ENCODE assay signal across 1 cellular context in genomic region chr3:5006755-5007202, GRCh38.
TF ChIP-seq lines count a peak whose summit lies in the region.

No MANE protein-coding gene starts in this region.

TF ChIP-seq in GM12878, 131 proteins besides CTCF, POLR2A, EP300 and RAD21 (continued from another document):
- TF ChIP-seq, protein P1, sequence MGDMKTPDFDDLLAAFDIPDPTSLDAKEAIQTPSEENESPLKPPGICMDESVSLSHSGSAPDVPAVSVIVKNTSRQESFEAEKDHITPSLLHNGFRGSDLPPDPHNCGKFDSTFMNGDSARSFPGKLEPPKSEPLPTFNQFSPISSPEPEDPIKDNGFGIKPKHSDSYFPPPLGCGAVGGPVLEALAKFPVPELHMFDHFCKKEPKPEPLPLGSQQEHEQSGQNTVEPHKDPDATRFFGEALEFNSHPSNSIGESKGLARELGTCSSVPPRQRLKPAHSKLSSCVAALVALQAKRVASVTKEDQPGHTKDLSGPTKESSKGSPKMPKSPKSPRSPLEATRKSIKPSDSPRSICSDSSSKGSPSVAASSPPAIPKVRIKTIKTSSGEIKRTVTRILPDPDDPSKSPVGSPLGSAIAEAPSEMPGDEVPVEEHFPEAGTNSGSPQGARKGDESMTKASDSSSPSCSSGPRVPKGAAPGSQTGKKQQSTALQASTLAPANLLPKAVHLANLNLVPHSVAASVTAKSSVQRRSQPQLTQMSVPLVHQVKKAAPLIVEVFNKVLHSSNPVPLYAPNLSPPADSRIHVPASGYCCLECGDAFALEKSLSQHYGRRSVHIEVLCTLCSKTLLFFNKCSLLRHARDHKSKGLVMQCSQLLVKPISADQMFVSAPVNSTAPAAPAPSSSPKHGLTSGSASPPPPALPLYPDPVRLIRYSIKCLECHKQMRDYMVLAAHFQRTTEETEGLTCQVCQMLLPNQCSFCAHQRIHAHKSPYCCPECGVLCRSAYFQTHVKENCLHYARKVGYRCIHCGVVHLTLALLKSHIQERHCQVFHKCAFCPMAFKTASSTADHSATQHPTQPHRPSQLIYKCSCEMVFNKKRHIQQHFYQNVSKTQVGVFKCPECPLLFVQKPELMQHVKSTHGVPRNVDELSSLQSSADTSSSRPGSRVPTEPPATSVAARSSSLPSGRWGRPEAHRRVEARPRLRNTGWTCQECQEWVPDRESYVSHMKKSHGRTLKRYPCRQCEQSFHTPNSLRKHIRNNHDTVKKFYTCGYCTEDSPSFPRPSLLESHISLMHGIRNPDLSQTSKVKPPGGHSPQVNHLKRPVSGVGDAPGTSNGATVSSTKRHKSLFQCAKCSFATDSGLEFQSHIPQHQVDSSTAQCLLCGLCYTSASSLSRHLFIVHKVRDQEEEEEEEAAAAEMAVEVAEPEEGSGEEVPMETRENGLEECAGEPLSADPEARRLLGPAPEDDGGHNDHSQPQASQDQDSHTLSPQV (IDR thresholded peaks at IDR 0.05), result peak; percentile 33; the same call in 1 of the 2 replicates
- TF ChIP-seq REST (IDR thresholded peaks at IDR 0.05; ENCODE audit: low read depth, low read length) (0 out of 2 replicates have a peak, but pooled peaks have one; percentile 34), SIX5 (IDR thresholded peaks at IDR 0.05; ENCODE audit: low read depth, low read length, severe bottlenecking) (no peak), ZNF207 (IDR thresholded peaks at IDR 0.05; ENCODE audit: borderline replicate concordance) (no peak), NR2F1 (conservative IDR thresholded peaks at IDR 0.05) (peak; percentile 83), E4F1 (IDR thresholded peaks at IDR 0.05; ENCODE audit: borderline replicate concordance, partially characterized antibody) (no peak), RBBP5 (conservative IDR thresholded peaks at IDR 0.05) (no peak), SREBF1 (IDR thresholded peaks at IDR 0.05; ENCODE audit: low read length) (no peak), HCFC1 (IDR thresholded peaks at IDR 0.05; ENCODE audit: low read length) (0 out of 2 replicates have a peak, but pooled peaks have one; percentile 17), EZH2 (IDR thresholded peaks at IDR 0.05; ENCODE audit: borderline replicate concordance, control insufficient read depth, low read depth, low read length) (no peak), SMARCA5 (IDR thresholded peaks at IDR 0.05) (no peak), CBFB (IDR thresholded peaks at IDR 0.05; ENCODE audit: low read depth) (peak; percentile 78), ZSCAN29 (IDR thresholded peaks at IDR 0.05) (no peak), BRCA1 (IDR thresholded peaks at IDR 0.05; ENCODE audit: low read depth, low read length) (no peak), STAT3 (IDR thresholded peaks at IDR 0.05; ENCODE audit: low read depth, low read length) (0 out of 2 replicates have a peak, but pooled peaks have one; percentile 41), SMAD1 (IDR thresholded peaks at IDR 0.05; ENCODE audit: low read depth, partially characterized antibody) (peak; percentile 82), SRF (IDR thresholded peaks at IDR 0.05; ENCODE audit: low read depth in 2 of 2, low read length in 2 of 2) (peak in 1 of 2 experiments; percentile 78; a peak in 2 of 4 replicates), BACH1 (IDR thresholded peaks at IDR 0.05; ENCODE audit: borderline replicate concordance) (peak; percentile 91; the same call in 1 of the 2 replicates), CEBPB (IDR thresholded peaks at IDR 0.05; ENCODE audit: borderline replicate concordance in 1 of 2, low read depth in 2 of 2, low read length in 2 of 2) (no peak), MLLT1 (IDR thresholded peaks at IDR 0.05) (peak; percentile 99), ATF3 (IDR thresholded peaks at IDR 0.05; ENCODE audit: borderline replicate concordance, extremely low read depth, low read depth, low read length) (no peak), POLR2AphosphoS5 (IDR thresholded peaks at IDR 0.05; ENCODE audit: low read length) (peak; percentile 92), SPI1 (IDR thresholded peaks at IDR 0.05; ENCODE audit: borderline replicate concordance, insufficient read depth, low read depth, low read length) (peak; percentile 61), RAD51 (IDR thresholded peaks at IDR 0.05) (peak; percentile 86), FOXK2 (IDR thresholded peaks at IDR 0.05) (no peak), EGR1 (IDR thresholded peaks at IDR 0.05; ENCODE audit: borderline replicate concordance in 1 of 2, low read depth in 2 of 2, low read length in 2 of 2) (peak in 1 of 2 experiments; percentile 31; a peak in 1 of 3 replicates), KAT2A (conservative IDR thresholded peaks at IDR 0.05; ENCODE audit: control insufficient read depth, low read depth, low read length) (no peak), CBX5 (IDR thresholded peaks at IDR 0.05; ENCODE audit: low read depth) (no peak), SUPT20H (IDR thresholded peaks at IDR 0.05; ENCODE audit: borderline replicate concordance, control insufficient read depth, low read depth, low read length) (no peak), FOXM1 (IDR thresholded peaks at IDR 0.05; ENCODE audit: low read depth, low read length) (no peak), IKZF1 (conservative IDR thresholded peaks at IDR 0.05) (peak; percentile 100), SP1 (IDR thresholded peaks at IDR 0.05; ENCODE audit: low read depth, low read length) (peak; percentile 72), TARDBP (IDR thresholded peaks at IDR 0.05; ENCODE audit: borderline replicate concordance) (peak; percentile 54; the same call in 1 of the 2 replicates), NFYA (IDR thresholded peaks at IDR 0.05; ENCODE audit: borderline replicate concordance, low read depth, low read length) (no peak), ZNF24 (IDR thresholded peaks at IDR 0.05) (no peak; the same call in 1 of the 2 replicates), KLF5 (IDR thresholded peaks at IDR 0.05; ENCODE audit: partially characterized antibody) (peak; percentile 86), TCF3 (IDR thresholded peaks at IDR 0.05; ENCODE audit: borderline replicate concordance, insufficient read depth, low read depth, low read length) (peak; percentile 90), TCF12 (IDR thresholded peaks at IDR 0.05; ENCODE audit: low read depth, low read length) (peak; percentile 90)
- TF ChIP-seq, protein P2, sequence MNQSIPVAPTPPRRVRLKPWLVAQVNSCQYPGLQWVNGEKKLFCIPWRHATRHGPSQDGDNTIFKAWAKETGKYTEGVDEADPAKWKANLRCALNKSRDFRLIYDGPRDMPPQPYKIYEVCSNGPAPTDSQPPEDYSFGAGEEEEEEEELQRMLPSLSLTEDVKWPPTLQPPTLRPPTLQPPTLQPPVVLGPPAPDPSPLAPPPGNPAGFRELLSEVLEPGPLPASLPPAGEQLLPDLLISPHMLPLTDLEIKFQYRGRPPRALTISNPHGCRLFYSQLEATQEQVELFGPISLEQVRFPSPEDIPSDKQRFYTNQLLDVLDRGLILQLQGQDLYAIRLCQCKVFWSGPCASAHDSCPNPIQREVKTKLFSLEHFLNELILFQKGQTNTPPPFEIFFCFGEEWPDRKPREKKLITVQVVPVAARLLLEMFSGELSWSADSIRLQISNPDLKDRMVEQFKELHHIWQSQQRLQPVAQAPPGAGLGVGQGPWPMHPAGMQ (IDR thresholded peaks at IDR 0.05; ENCODE audit: borderline replicate concordance), result peak; percentile 47; the same call in 1 of the 2 replicates
